ENCODE assay signal across 9 cellular contexts in genomic region chr17:59762022-59762825, GRCh38. TPM values are rescaled to one million over a fixed set of nuclear protein-coding genes. Genes with fewer than 3 reads are reported as not detected.
DNase-seq lines count a peak whose midpoint lies in the region; ATAC-seq and TF ChIP-seq lines count a peak whose summit lies in the region.
"Had no signal": no experiment of that assay in that cellular context is flagged by ENCODE, and none has a peak within 500 bp of the region (broad histone marks: within the 10 kb centered on the region; RNA-seq: fewer than 3 reads in every experiment).

No MANE protein-coding gene starts in this region.

- H3K4me3 ChIP-seq in fibroblast of pulmonary artery (replicated peaks; ENCODE audit: low read depth, low read length) (no peak overlapping the region), stomach (no peak overlapping the region)

- ATAC-seq in T-helper 17 cell = peak; percentile 41
- no peak for ATAC-seq in GM19467 (IDR thresholded peaks at IDR 0.05; ENCODE audit: unreplicated experiment)
- no peak for ATAC-seq in GM21515 (IDR thresholded peaks at IDR 0.05; ENCODE audit: unreplicated experiment)

- H3K9me3 Mint-ChIP-seq in activated T-cell treated with anti-CD3 and anti-CD28 coated beads, Interleukin-2, amount 50 U/mL, for 24 hours = peaks cover 4% of the 10 kb centered on the region

- peak overlapping the region; percentile 67 for H3K4me3 Mint-ChIP-seq in activated T-cell treated with anti-CD3 and anti-CD28 coated beads, Interleukin-2, amount 50 U/mL, for 24 hours
- H3K4me3 Mint-ChIP-seq in T-helper 17 cell = peak overlapping the region; percentile 80
- H3K4me3 Mint-ChIP-seq: B cell had no signal

- no peak for TF ChIP-seq POLR2A in stomach (IDR thresholded peaks at IDR 0.05)

- peaks cover 81% of the 10 kb centered on the region for H3K36me3 Mint-ChIP-seq in activated T-cell treated with anti-CD3 and anti-CD28 coated beads, Interleukin-2, amount 50 U/mL, for 24 hours (ENCODE audit: low read depth)
- peaks cover 3% of the 10 kb centered on the region for H3K36me3 Mint-ChIP-seq in T-helper 17 cell (ENCODE audit: low read depth)

- H3K27me3 ChIP-seq in stomach = no peaks in the 10 kb centered on the region

- no peaks in the 10 kb centered on the region for H3K9me3 ChIP-seq in T-helper 17 cell (ENCODE audit: control insufficient read depth, low read length, poor library complexity, severe bottlenecking)
- peaks cover 0 to 5% (median 0%) of the 10 kb centered on the region in 4 donors for H3K9me3 ChIP-seq in stomach

- H3K36me3 ChIP-seq in stomach = peaks cover 6 to 40% (median 29%) of the 10 kb centered on the region in 4 donors

- WGBS in stomach, 5 donors = 84 to 93% (median 85%) methylated on average over 4 of the region's 4 CpGs

- TF ChIP-seq CTCF in fibroblast of pulmonary artery (IDR thresholded peaks at IDR 0.05; ENCODE audit: low read length, missing control alignments) (no peak), stomach (IDR thresholded peaks at IDR 0.05) (no peak)

- H3K27me3 Mint-ChIP-seq in activated T-cell treated with anti-CD3 and anti-CD28 coated beads, Interleukin-2, amount 50 U/mL, for 24 hours = no peaks in the 10 kb centered on the region
- H3K27me3 Mint-ChIP-seq in T-helper 17 cell = no peaks in the 10 kb centered on the region
- H3K27me3 Mint-ChIP-seq: B cell had no signal

- TF ChIP-seq EP300 in stomach (IDR thresholded peaks at IDR 0.05) = no peak

- peak overlapping the region; percentile 99 for H3K27ac Mint-ChIP-seq in activated T-cell treated with anti-CD3 and anti-CD28 coated beads, Interleukin-2, amount 50 U/mL, for 24 hours
- peak overlapping the region; percentile 89 for H3K27ac Mint-ChIP-seq in T-helper 17 cell
- H3K27ac Mint-ChIP-seq: B cell had no signal

- peak overlapping the region in 3 of 5 donors; percentile 39 to 54 (median 46) for H3K27ac ChIP-seq in stomach

- intact Hi-C loops in stomach (cut with DNase I; ENCODE audit: low total_unique reads) = no loop called here

- H3K4me1 Mint-ChIP-seq in activated T-cell treated with anti-CD3 and anti-CD28 coated beads, Interleukin-2, amount 50 U/mL, for 24 hours (ENCODE audit: low read depth) = peaks cover 74% of the 10 kb centered on the region
- H3K4me1 Mint-ChIP-seq in T-helper 17 cell = peaks cover 13% of the 10 kb centered on the region

- peaks cover 0 to 26% (median 13%) of the 10 kb centered on the region in 4 donors for H3K4me1 ChIP-seq in stomach

- DNase-seq in activated T-cell treated with anti-CD3 and anti-CD28 coated beads, Interleukin-2, amount 50 U/mL, for 24 hours = no peak
- no peak for DNase-seq in activated T-cell treated with anti-CD3 and anti-CD28 coated beads, Interleukin-2, amount 50 U/mL, for 48 hours
- no peak for DNase-seq in T-helper 17 cell
- peak; percentile 72 for DNase-seq in fibroblast of pulmonary artery (ENCODE audit: low read depth)
- DNase-seq in stomach = no peak
- DNase-seq in activated effector memory CD4-positive, alpha-beta T cell treated with Interleukin-2 at 50 U/mL for 16 hours = no peak

RNA-seq across cellular contexts. Expression of gene VMP1, which starts 54.8 kb away (rescaled TPM):
- total RNA-seq in T-helper 17 cell (100 to 1,000 TPM; 132 to 159 TPM), stomach (100 to 1,000 TPM; 107 to 562 (median 214) TPM)
- 100 to 1,000 TPM in 1 of 3 donors, 10 to 100 TPM in 2; 24.4 to 160 (median 51.6) TPM for polyA plus RNA-seq in stomach

RNA-seq across cellular contexts. Expression of gene PTRH2, which starts 55.0 kb away (rescaled TPM):
- 1 to 10 TPM; 6.9 to 9.0 TPM for total RNA-seq in T-helper 17 cell
- total RNA-seq in stomach = 100 to 1,000 TPM in 1 of 5 donors, 10 to 100 TPM in 3, 1 to 10 TPM in 1; 4.3 to 107 (median 14.1) TPM
- polyA plus RNA-seq in stomach = 10 to 100 TPM; 20.2 to 38.0 (median 30.2) TPM
